ENCODE assay signal across 8 cellular contexts in the genomic region with DNA sequence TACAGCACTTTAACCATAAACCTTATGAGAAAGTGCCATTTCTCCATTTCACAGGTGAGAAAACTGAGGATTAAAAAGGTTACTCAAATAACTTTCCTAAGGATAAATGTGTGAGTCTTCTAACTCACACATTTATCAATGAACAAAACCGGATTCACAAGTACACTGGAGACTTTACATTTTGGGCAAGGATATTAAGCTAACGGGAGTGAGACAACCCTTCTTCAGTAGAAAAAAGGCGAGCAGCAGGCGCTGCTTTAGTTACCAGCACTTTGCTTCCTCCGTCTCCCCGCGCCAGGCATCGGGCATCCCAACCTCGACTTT. TPM values are rescaled to one million over a fixed set of nuclear protein-coding genes. Genes with fewer than 3 reads are reported as not detected.
DNase-seq lines count a peak whose midpoint lies in the region; ATAC-seq and TF ChIP-seq lines count a peak whose summit lies in the region.

No MANE protein-coding gene starts in this region.

- no peaks in the 10 kb centered on the region for H3F3A ChIP-seq in neural cell (ENCODE audit: insufficient read depth, low read length, poor library complexity, severe bottlenecking)

- H3K27me3 ChIP-seq in BE2C (no peaks in the 10 kb centered on the region), MG63 (no peaks in the 10 kb centered on the region), neural cell (ENCODE audit: insufficient read depth, low read depth, low read length) (no peaks in the 10 kb centered on the region)

- H3K79me2 ChIP-seq in neural cell (replicated peaks; ENCODE audit: insufficient read depth, low read length) = no peaks in the 10 kb centered on the region

- no peaks in the 10 kb centered on the region for H4K20me1 ChIP-seq in neural cell (ENCODE audit: insufficient read depth)

- no peaks in the 10 kb centered on the region for H3K27me3 Mint-ChIP-seq in effector memory CD8-positive, alpha-beta T cell

- no peaks in the 10 kb centered on the region for H3K9me2 ChIP-seq in neural cell (ENCODE audit: insufficient read depth, low read length)

- peak overlapping the region; percentile 85 for H3K4me3 ChIP-seq in BE2C (ENCODE audit: low read depth, low read length)
- peak overlapping the region; percentile 78 for H3K4me3 ChIP-seq in MG63
- H3K4me3 ChIP-seq in neural cell (ENCODE audit: low read length) = peak overlapping the region; percentile 61

- peak overlapping the region; percentile 78 to 85 for H3K27ac Mint-ChIP-seq in effector memory CD8-positive, alpha-beta T cell

- peak overlapping the region; percentile 76 to 79 for H3K4me3 Mint-ChIP-seq in effector memory CD8-positive, alpha-beta T cell

- TF ChIP-seq RAD21 in neural cell (conservative IDR thresholded peaks at IDR 0.05) = no peak

- peaks cover 9 to 14% of the 10 kb centered on the region in 2 donors for H3K4me1 Mint-ChIP-seq in effector memory CD8-positive, alpha-beta T cell (ENCODE audit: low read depth in 2 of 2)

- no peak for TF ChIP-seq CTCF in BE2C (IDR thresholded peaks at IDR 0.05; ENCODE audit: low read depth, low read length)
- TF ChIP-seq CTCF in neural cell (IDR thresholded peaks at IDR 0.05; ENCODE audit: poor library complexity, severe bottlenecking) = no peak

- H3K4me1 ChIP-seq in BE2C = 0 out of 2 replicates have a peak, but pooled peaks cover 2% of the 10 kb centered on the region

- H3K36me3 Mint-ChIP-seq in effector memory CD8-positive, alpha-beta T cell (ENCODE audit: insufficient read depth) = peaks cover 2% of the 10 kb centered on the region

- no peak for ATAC-seq in effector memory CD8-positive, alpha-beta T cell (replicated peaks)
- ATAC-seq in GM19455 (IDR thresholded peaks at IDR 0.05; ENCODE audit: unreplicated experiment) (no peak), HG03571 (IDR thresholded peaks at IDR 0.05; ENCODE audit: unreplicated experiment) (no peak), HG03159 (IDR thresholded peaks at IDR 0.05; ENCODE audit: unreplicated experiment) (no peak)

- no peak for TF ChIP-seq EP300 in neural cell (conservative IDR thresholded peaks at IDR 0.05; ENCODE audit: poor library complexity, severe bottlenecking)

- H2AFZ ChIP-seq in neural cell (ENCODE audit: low read depth, low read length) = no peak overlapping the region

- no peaks in the 10 kb centered on the region for H3K9me3 Mint-ChIP-seq in effector memory CD8-positive, alpha-beta T cell

- H3K9me3 ChIP-seq in BE2C = no peaks in the 10 kb centered on the region
- H3K9me3 ChIP-seq in MG63 = no peaks in the 10 kb centered on the region
- H3K9me3 ChIP-seq in neural cell (ENCODE audit: low read length) = no peaks in the 10 kb centered on the region

- H3K36me3 ChIP-seq in BE2C (no peaks in the 10 kb centered on the region), MG63 (no peaks in the 10 kb centered on the region), neural cell (ENCODE audit: insufficient read depth, low read length) (no peaks in the 10 kb centered on the region)

- H3K4me2 ChIP-seq in neural cell (ENCODE audit: low read length) = no peak overlapping the region

- no peak for DNase-seq in BE2C
- DNase-seq in MG63 = no peak
- DNase-seq in effector memory CD8-positive, alpha-beta T cell = no peak
- DNase-seq in stimulated activated CD4-positive, alpha-beta T cell treated with anti-CD3 and anti-CD28 coated beads, Interleukin-2, amount 100 ng/mL, for 24 hours = no peak

- no peak overlapping the region for H3K27ac ChIP-seq in neural cell (ENCODE audit: low read length)

- H3K9ac ChIP-seq in neural cell (ENCODE audit: low read length) = peak overlapping the region; percentile 53

TF ChIP-seq in neural cell, 6 proteins besides CTCF, POLR2A, EP300 and RAD21:
- TF ChIP-seq, protein P1, sequence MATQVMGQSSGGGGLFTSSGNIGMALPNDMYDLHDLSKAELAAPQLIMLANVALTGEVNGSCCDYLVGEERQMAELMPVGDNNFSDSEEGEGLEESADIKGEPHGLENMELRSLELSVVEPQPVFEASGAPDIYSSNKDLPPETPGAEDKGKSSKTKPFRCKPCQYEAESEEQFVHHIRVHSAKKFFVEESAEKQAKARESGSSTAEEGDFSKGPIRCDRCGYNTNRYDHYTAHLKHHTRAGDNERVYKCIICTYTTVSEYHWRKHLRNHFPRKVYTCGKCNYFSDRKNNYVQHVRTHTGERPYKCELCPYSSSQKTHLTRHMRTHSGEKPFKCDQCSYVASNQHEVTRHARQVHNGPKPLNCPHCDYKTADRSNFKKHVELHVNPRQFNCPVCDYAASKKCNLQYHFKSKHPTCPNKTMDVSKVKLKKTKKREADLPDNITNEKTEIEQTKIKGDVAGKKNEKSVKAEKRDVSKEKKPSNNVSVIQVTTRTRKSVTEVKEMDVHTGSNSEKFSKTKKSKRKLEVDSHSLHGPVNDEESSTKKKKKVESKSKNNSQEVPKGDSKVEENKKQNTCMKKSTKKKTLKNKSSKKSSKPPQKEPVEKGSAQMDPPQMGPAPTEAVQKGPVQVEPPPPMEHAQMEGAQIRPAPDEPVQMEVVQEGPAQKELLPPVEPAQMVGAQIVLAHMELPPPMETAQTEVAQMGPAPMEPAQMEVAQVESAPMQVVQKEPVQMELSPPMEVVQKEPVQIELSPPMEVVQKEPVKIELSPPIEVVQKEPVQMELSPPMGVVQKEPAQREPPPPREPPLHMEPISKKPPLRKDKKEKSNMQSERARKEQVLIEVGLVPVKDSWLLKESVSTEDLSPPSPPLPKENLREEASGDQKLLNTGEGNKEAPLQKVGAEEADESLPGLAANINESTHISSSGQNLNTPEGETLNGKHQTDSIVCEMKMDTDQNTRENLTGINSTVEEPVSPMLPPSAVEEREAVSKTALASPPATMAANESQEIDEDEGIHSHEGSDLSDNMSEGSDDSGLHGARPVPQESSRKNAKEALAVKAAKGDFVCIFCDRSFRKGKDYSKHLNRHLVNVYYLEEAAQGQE (IDR thresholded peaks at IDR 0.05; ENCODE audit: borderline replicate concordance) = no peak
- TF ChIP-seq TAF1 (IDR thresholded peaks at IDR 0.05; ENCODE audit: low read depth) = no peak
- no peak for TF ChIP-seq POLR2AphosphoS5 (IDR thresholded peaks at IDR 0.05)
- no peak for TF ChIP-seq MXI1 (conservative IDR thresholded peaks at IDR 0.05; ENCODE audit: poor library complexity, severe bottlenecking)
- no peak for TF ChIP-seq SMC3 (conservative IDR thresholded peaks at IDR 0.05; ENCODE audit: poor library complexity)
- no peak for TF ChIP-seq EZH2 (IDR thresholded peaks at IDR 0.05; ENCODE audit: borderline replicate concordance, insufficient read depth, low read length, poor library complexity, severe bottlenecking)

RNA-seq across cellular contexts. Expression of a gene that starts 0.4 kb away (rescaled TPM):
- polyA plus RNA-seq in BE2C (2012; ENCODE audit: insufficient read depth, insufficient read length, low read depth) = 11.8 TPM
- total RNA-seq in MG63 (2014; rRNA removed; shearing (Covaris generic); ENCODE audit: low replicate concordance) = 7.3 and 7.4 TPM in 2 replicates
- 3.1 and 4.2 TPM in 2 replicates for polyA plus RNA-seq in neural cell
- 4.9 and 6.3 TPM in 2 replicates for polyA minus RNA-seq in neural cell
